In the genomic region with DNA sequence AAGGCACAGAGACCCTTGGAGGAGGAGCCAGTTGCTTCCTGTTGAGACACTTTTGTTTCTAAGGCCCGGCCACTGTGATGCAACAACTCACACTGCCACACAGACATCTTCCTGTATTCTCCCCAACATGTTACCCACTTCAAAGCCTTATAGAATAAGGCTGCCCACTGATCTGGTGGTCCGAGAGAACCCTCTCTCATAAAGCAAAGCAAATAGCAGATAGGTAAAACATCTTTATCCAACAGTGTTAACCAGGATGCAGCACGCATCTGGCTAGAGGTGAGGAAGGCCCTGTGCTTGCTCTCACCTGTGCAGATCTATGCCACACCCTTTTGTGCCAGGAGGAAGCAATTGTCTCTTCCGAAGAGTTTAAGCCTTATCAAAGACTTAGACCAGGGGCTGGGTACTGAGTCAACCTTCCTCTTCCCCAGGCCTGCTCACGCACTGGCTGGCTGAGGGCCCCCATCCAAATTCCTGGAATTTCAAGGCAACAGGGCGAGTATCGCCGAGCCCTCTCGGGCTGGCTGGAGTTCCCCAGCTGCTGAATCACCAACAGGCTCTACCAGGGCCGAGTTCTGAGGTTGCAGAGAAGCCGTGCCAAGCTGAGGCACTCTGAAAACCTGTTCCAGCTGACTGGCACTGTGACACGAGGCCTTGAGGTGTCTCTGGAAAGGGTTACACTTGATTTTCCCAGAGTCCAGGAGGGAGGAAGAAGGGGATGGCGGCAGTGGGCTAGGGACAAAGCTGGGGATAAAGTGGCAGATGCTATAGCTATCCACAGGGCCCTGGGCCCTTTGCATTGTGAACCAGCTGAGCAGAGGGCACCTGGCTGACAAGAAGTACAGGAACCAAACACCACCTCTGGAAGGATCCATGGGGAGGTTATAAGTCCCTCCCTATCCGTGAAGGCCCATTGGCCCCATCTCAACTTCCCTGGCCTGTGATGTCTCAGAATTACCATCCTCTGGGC, we compare ENCODE assay signal across 8 cellular contexts. TPM values are rescaled to one million over a fixed set of nuclear protein-coding genes. Genes with fewer than 3 reads are reported as not detected.
DNase-seq lines count a peak whose midpoint lies in the region; ATAC-seq, FAIRE-seq and TF ChIP-seq lines count a peak whose summit lies in the region.

No MANE protein-coding gene starts in this region.

- H3F3A ChIP-seq in smooth muscle cell (ENCODE audit: low read depth), result no peaks in the 10 kb centered on the region

- H3K4me3 ChIP-seq in fibroblast of mammary gland (ENCODE audit: control insufficient read depth, low read depth, low read length), result no peak overlapping the region
- H3K4me3 ChIP-seq in smooth muscle cell, result no peak overlapping the region

- H3K4me2 ChIP-seq in smooth muscle cell, result peak overlapping the region; percentile 62

- WGBS in smooth muscle cell (ENCODE audit: low lambda C conversion rate), result 35% methylated on average over 14 of the region's 14 CpGs

- H3K27ac ChIP-seq in smooth muscle cell (ENCODE audit: low read depth), result peak overlapping the region; percentile 31

- peaks cover 3% of the 10 kb centered on the region for H3K27me3 Mint-ChIP-seq in activated CD4-positive, alpha-beta T cell treated with anti-CD3 and anti-CD28 coated beads, Interleukin-2, amount 10 ng/mL, durations not matched to agents 24 days and 14 days

- peak overlapping the region; percentile 45 for H3K27ac Mint-ChIP-seq in activated CD4-positive, alpha-beta T cell treated with anti-CD3 and anti-CD28 coated beads, Interleukin-2, amount 10 ng/mL, durations not matched to agents 24 days and 14 days

- H2AFZ ChIP-seq in smooth muscle cell (ENCODE audit: low read depth), result no peak overlapping the region

- TF ChIP-seq CTCF in fibroblast of mammary gland (conservative IDR thresholded peaks at IDR 0.05; ENCODE audit: control insufficient read depth, insufficient read depth, low read depth, low read length) (no peak), smooth muscle cell (IDR thresholded peaks at IDR 0.05; ENCODE audit: borderline replicate concordance, insufficient read depth, poor library complexity, severe bottlenecking) (no peak)

- H3K4me1 Mint-ChIP-seq in activated CD4-positive, alpha-beta T cell treated with anti-CD3 and anti-CD28 coated beads, Interleukin-2, amount 10 ng/mL, durations not matched to agents 24 days and 14 days, result peaks cover 14% of the 10 kb centered on the region

- H3K79me2 ChIP-seq in smooth muscle cell (ENCODE audit: low read depth), result no peaks in the 10 kb centered on the region

- DNase-seq in NCI-H510A treated with DMSO at 0.1 percent for 48 hours (lab: John Stamatoyannopoulos, UW), result peak; percentile 63
- no peak for DNase-seq in NCI-H510A (lab: John Stamatoyannopoulos, UW)
- DNase-seq in activated CD4-positive, alpha-beta T cell treated with anti-CD3 and anti-CD28 coated beads, Interleukin-2, amount 10 ng/mL, durations not matched to agents 24 days and 14 days, result peak; percentile 70
- peak; percentile 23 for DNase-seq in fibroblast of mammary gland (ENCODE audit: low read depth)
- DNase-seq in smooth muscle cell (lab: John Stamatoyannopoulos, UW; ENCODE audit: unreplicated experiment), result no peak
- no peak for DNase-seq in DMS114 treated with DMSO at 0.1 percent for 48 hours (lab: John Stamatoyannopoulos, UW; ENCODE audit: unreplicated experiment)
- no peak for DNase-seq in frontal cortex (ENCODE audit: low spot score in 2 of 2)

- H4K20me1 ChIP-seq in smooth muscle cell (ENCODE audit: low read depth), result no peaks in the 10 kb centered on the region

- no peaks in the 10 kb centered on the region for H3K36me3 ChIP-seq in smooth muscle cell (ENCODE audit: low read depth)

- no peak overlapping the region for H3K9ac ChIP-seq in smooth muscle cell (ENCODE audit: low read depth)

- intact Hi-C loops in activated CD4-positive, alpha-beta T cell treated with anti-CD3 and anti-CD28 coated beads, Interleukin-2, amount 10 ng/mL, durations not matched to agents 24 days and 14 days (cut with micrococcal nuclease), result no loop called here

- no peaks in the 10 kb centered on the region for H3K9me3 ChIP-seq in smooth muscle cell (replicated peaks; ENCODE audit: low read depth)

- no peak for FAIRE-seq in frontal cortex (lab: Jason Lieb, UNC)

- no peaks in the 10 kb centered on the region for H3K36me3 Mint-ChIP-seq in activated CD4-positive, alpha-beta T cell treated with anti-CD3 and anti-CD28 coated beads, Interleukin-2, amount 10 ng/mL, durations not matched to agents 24 days and 14 days (ENCODE audit: low read depth)

- no peaks in the 10 kb centered on the region for H3K9me3 Mint-ChIP-seq in activated CD4-positive, alpha-beta T cell treated with anti-CD3 and anti-CD28 coated beads, Interleukin-2, amount 10 ng/mL, durations not matched to agents 24 days and 14 days

- H3K4me3 Mint-ChIP-seq in activated CD4-positive, alpha-beta T cell treated with anti-CD3 and anti-CD28 coated beads, Interleukin-2, amount 10 ng/mL, durations not matched to agents 24 days and 14 days, result peak overlapping the region; percentile 38

- no peaks in the 10 kb centered on the region for H3K27me3 ChIP-seq in smooth muscle cell (ENCODE audit: low read depth)

- H3K4me1 ChIP-seq in smooth muscle cell (ENCODE audit: low read depth), result peaks cover 4% of the 10 kb centered on the region

- ATAC-seq in HG03354 (IDR thresholded peaks at IDR 0.05; ENCODE audit: poor library complexity, severe bottlenecking, unreplicated experiment), result no peak

RNA-seq across cellular contexts. Expression of a gene that starts 29.3 kb away (rescaled TPM):
- total RNA-seq in activated CD4-positive, alpha-beta T cell treated with anti-CD3 and anti-CD28 coated beads, Interleukin-2, amount 10 ng/mL, durations not matched to agents 24 days and 14 days, result not detected in 2 replicates
- 2.4 and 3.6 TPM in 2 replicates for total RNA-seq in smooth muscle cell
- polyA plus RNA-seq in smooth muscle cell, result 0.21 TPM in 1 of 2 replicates, not detected in the other
- total RNA-seq in frontal cortex, result 14.3 TPM

Comparison
In these comparisons a context has a peak if more than half of its experiments do, and no peak if none do; other contexts are left out.
1. DNase-seq: peak in NCI-H510A treated with DMSO at 0.1 percent for 48 hours (single experiment), activated CD4-positive, alpha-beta T cell treated with anti-CD3 and anti-CD28 coated beads, Interleukin-2, amount 10 ng/mL, durations not matched to agents 24 days and 14 days (single experiment) and fibroblast of mammary gland (single experiment); none in NCI-H510A (single experiment), smooth muscle cell (single experiment), DMS114 treated with DMSO at 0.1 percent for 48 hours (single experiment) and frontal cortex (0 of 2).